19 cellular contexts compared by ENCODE assay signal in genomic region chr6:56899311-56899710, GRCh38. TPM values are rescaled to one million over a fixed set of nuclear protein-coding genes. Genes with fewer than 3 reads are reported as not detected.
A peak's percentile ranks its signal among the peaks of the same experiment; 100 is the strongest.
DNase-seq lines count a peak whose midpoint lies in the region; ATAC-seq and TF ChIP-seq lines count a peak whose summit lies in the region.
"Had no signal": no experiment of that assay in that cellular context is flagged by ENCODE, and none has a peak within 500 bp of the region (broad histone marks: within the 10 kb centered on the region; RNA-seq: fewer than 3 reads in every experiment).

No MANE protein-coding gene starts in this region.

- H3K9me3 ChIP-seq in colonic mucosa = no peaks in the 10 kb centered on the region
- H3K9me3 ChIP-seq in mucosa of descending colon = no peaks in the 10 kb centered on the region
- no peaks in the 10 kb centered on the region for H3K9me3 ChIP-seq in trophoblast cell (ENCODE audit: insufficient read depth, low read depth, low read length)
- no peaks in the 10 kb centered on the region for H3K9me3 ChIP-seq in thyroid gland
- H3K9me3 ChIP-seq: body of pancreas, Caco-2, esophagus squamous epithelium, suprapubic skin had no signal

- DNase-seq in LHCN-M2 (ENCODE audit: low read depth) = peak; percentile 73
- DNase-seq in colonic mucosa = peak; percentile 24
- no peak for DNase-seq in mucosa of descending colon
- DNase-seq in trophoblast cell = no peak
- no peak for DNase-seq in stimulated activated CD4-positive, alpha-beta T cell treated with anti-CD3 and anti-CD28 coated beads, Interleukin-4, amount 100 ng/mL, for 1 hour
- no peak for DNase-seq in Kasumi-1 (lab: John Stamatoyannopoulos, UW)
- DNase-seq in thyroid gland = no peak
- DNase-seq: activated CD8-positive, alpha-beta memory T cell treated with anti-CD3 and anti-CD28 coated beads, Interleukin-2, amount 10 ng/mL, durations not matched to agents 7 days and 5 days; activated effector memory CD4-positive, alpha-beta T cell treated with anti-CD3 and anti-CD28 coated beads, Interleukin-2, amount 50 U/mL, for 16 hours; body of pancreas; Caco-2; esophagus squamous epithelium; natural killer cell; NCI-H1105 treated with DMSO at 0.1 percent for 48 hours; T-helper 2 cell had no signal

- H3K79me2 ChIP-seq in ACC112 (ENCODE audit: control insufficient read depth, insufficient read depth, low read length, unreplicated experiment) (peaks cover 28% of the 10 kb centered on the region), trophoblast cell (ENCODE audit: control insufficient read depth, insufficient read depth, low read length, poor library complexity) (no peaks in the 10 kb centered on the region)

- no peak overlapping the region for H3K4ac ChIP-seq in trophoblast cell (ENCODE audit: low read depth, low read length)

- no peak overlapping the region for H3K18ac ChIP-seq in trophoblast cell (ENCODE audit: low read length)

- no peak overlapping the region for H3K9ac ChIP-seq in colonic mucosa (ENCODE audit: low read depth in 2 of 2, low read length in 2 of 2)
- H3K9ac ChIP-seq in trophoblast cell (ENCODE audit: low read length) = no peak overlapping the region

- H3K4me2 ChIP-seq in trophoblast cell (ENCODE audit: low read length) = no peak overlapping the region

- H3K23ac ChIP-seq in trophoblast cell (ENCODE audit: low read length) = no peak overlapping the region

- H2AK5ac ChIP-seq in trophoblast cell (ENCODE audit: low read length) = no peak overlapping the region

- TF ChIP-seq CTCF in colonic mucosa (IDR thresholded peaks at IDR 0.05) = no peak
- no peak for TF ChIP-seq CTCF in mucosa of descending colon (IDR thresholded peaks at IDR 0.05)
- TF ChIP-seq CTCF in thyroid gland (IDR thresholded peaks at IDR 0.05) = no peak

- H3K27ac ChIP-seq in ACC112 (ENCODE audit: low read depth, low read length) (peak overlapping the region; percentile 57), colonic mucosa (peak overlapping the region; percentile 51), trophoblast cell (ENCODE audit: low read depth, low read length) (no peak overlapping the region), thyroid gland (no peak overlapping the region)
- H3K27ac ChIP-seq: 22Rv1, body of pancreas, suprapubic skin had no signal

- H3K14ac ChIP-seq in trophoblast cell (ENCODE audit: low read length) = no peak overlapping the region

- H3K27me3 ChIP-seq in ACC112 (ENCODE audit: insufficient read depth, low read length) (no peaks in the 10 kb centered on the region), colonic mucosa (no peaks in the 10 kb centered on the region), trophoblast cell (ENCODE audit: insufficient read depth, low read length) (no peaks in the 10 kb centered on the region), thyroid gland (no peaks in the 10 kb centered on the region)
- H3K27me3 ChIP-seq: body of pancreas, esophagus squamous epithelium, suprapubic skin had no signal

- H2BK12ac ChIP-seq in trophoblast cell (ENCODE audit: low read length) = no peak overlapping the region

- intact Hi-C loops in colonic mucosa (cut with DNase I) = no loop called here
- intact Hi-C loops in mucosa of descending colon (cut with DNase I, micrococcal nuclease) = no loop called here
- intact Hi-C loops in thyroid gland (cut with DNase I) = no loop called here

- H3K36me3 ChIP-seq in ACC112 (ENCODE audit: insufficient read depth, low read length) (peaks cover 19% of the 10 kb centered on the region; the same call in 1 of the 2 replicates), colonic mucosa (no peaks in the 10 kb centered on the region), mucosa of descending colon (ENCODE audit: low read depth) (no peaks in the 10 kb centered on the region), trophoblast cell (ENCODE audit: control insufficient read depth in 1 of 2, insufficient read depth in 2 of 2, low read length in 2 of 2) (peaks cover 0 to 6% of the 10 kb centered on the region in 2 experiments), thyroid gland (no peaks in the 10 kb centered on the region)
- H3K36me3 ChIP-seq: esophagus squamous epithelium, suprapubic skin had no signal

- H3K4me3 ChIP-seq in ACC112 (ENCODE audit: low read depth, low read length) = no peak overlapping the region
- H3K4me3 ChIP-seq in colonic mucosa = no peak overlapping the region
- H3K4me3 ChIP-seq in mucosa of descending colon = no peak overlapping the region
- H3K4me3 ChIP-seq in trophoblast cell (ENCODE audit: low read depth, low read length) = no peak overlapping the region
- H3K4me3 ChIP-seq in thyroid gland (replicated peaks in 1 of 3) = no peak overlapping the region
- H3K4me3 ChIP-seq: body of pancreas, esophagus squamous epithelium, suprapubic skin had no signal

- H4K8ac ChIP-seq in trophoblast cell (ENCODE audit: low read depth, low read length) = no peak overlapping the region

- H2BK120ac ChIP-seq in trophoblast cell (ENCODE audit: insufficient read depth, low read length, poor library complexity) = no peak overlapping the region

- no peak overlapping the region for H2AFZ ChIP-seq in ACC112 (ENCODE audit: low read length, unreplicated experiment)
- no peak overlapping the region for H2AFZ ChIP-seq in trophoblast cell (ENCODE audit: insufficient read depth, low read length, poor library complexity)

- no peaks in the 10 kb centered on the region for H3K79me1 ChIP-seq in trophoblast cell (ENCODE audit: low read length)

- no peak overlapping the region for H2BK5ac ChIP-seq in trophoblast cell (ENCODE audit: low read depth, low read length, poor library complexity)

- H3K4me1 ChIP-seq in ACC112 (ENCODE audit: control insufficient read depth, insufficient read depth, low read length, unreplicated experiment) (peaks cover 42% of the 10 kb centered on the region), colonic mucosa (no peaks in the 10 kb centered on the region), mucosa of descending colon (ENCODE audit: low read depth) (peaks cover 6% of the 10 kb centered on the region), trophoblast cell (ENCODE audit: control insufficient read depth in 1 of 2, insufficient read depth in 2 of 2, low read length in 2 of 2) (peaks cover 0 to 2% of the 10 kb centered on the region in 2 experiments), thyroid gland (no peaks in the 10 kb centered on the region)
- H3K4me1 ChIP-seq: body of pancreas, suprapubic skin had no signal

- ATAC-seq in mucosa of descending colon = peak; percentile 49
- ATAC-seq: activated CD8-positive, alpha-beta memory T cell treated with anti-CD3 and anti-CD28 coated beads, Interleukin-2, amount 10 ng/mL, durations not matched to agents 7 days and 5 days; body of pancreas; natural killer cell; Right ventricle myocardium inferior had no signal

- H4K12ac ChIP-seq in trophoblast cell (ENCODE audit: low read depth, low read length) = no peak overlapping the region

- no peak overlapping the region for H4K91ac ChIP-seq in trophoblast cell (ENCODE audit: low read depth, low read length)

- no peak for TF ChIP-seq POLR2A in thyroid gland (IDR thresholded peaks at IDR 0.05)

- WGBS in trophoblast cell (ENCODE audit: extremely low coverage, insufficient coverage, insufficient read length) = no CpG with 5 or more reads among the region's 1 CpG
- WGBS in thyroid gland, 2 donors = 94 to 100% methylated on average over 1 of the region's 1 CpG

RNA-seq across cellular contexts. Expression of gene BEND6, which starts 55.6 kb away (rescaled TPM):
- total RNA-seq in LHCN-M2 (2014; rRNA removed) = 8.7 and 14.1 TPM in 2 replicates
- polyA plus RNA-seq in LHCN-M2 (2012) = 6.2 TPM
- under 1 TPM; 0.32 to 0.61 TPM for total RNA-seq in colonic mucosa
- total RNA-seq in mucosa of descending colon = 1 to 10 TPM in 1 of 3 donors, under 1 TPM in 2; 0.17 to 1.4 (median 0.31) TPM
- polyA plus RNA-seq in trophoblast cell (2013) = 8.7 and 9.6 TPM in 2 replicates
- 1 to 10 TPM; 1.1 to 7.1 (median 3.0) TPM for total RNA-seq in thyroid gland
- total RNA-seq: activated CD8-positive, alpha-beta memory T cell treated with anti-CD3 and anti-CD28 coated beads, Interleukin-2, amount 10 ng/mL, durations not matched to agents 7 days and 5 days; Caco-2; natural killer cell; suprapubic skin had no signal

Comparison
In these comparisons a context has a peak if more than half of its experiments do, and no peak if none do; other contexts are left out.
1. H3K27ac ChIP-seq: peak in ACC112 (single experiment) and colonic mucosa (single experiment); none in trophoblast cell (single experiment) and thyroid gland (0 of 3).
2. DNase-seq: peak in LHCN-M2 (single experiment) and colonic mucosa (single experiment); none in mucosa of descending colon (0 of 3), trophoblast cell (0 of 2), stimulated activated CD4-positive, alpha-beta T cell treated with anti-CD3 and anti-CD28 coated beads, Interleukin-4, amount 100 ng/mL, for 1 hour (single experiment), Kasumi-1 (0 of 2) and thyroid gland (0 of 2).